1 cellular context compared by ENCODE assay signal in genomic region chr22:47188337-47189055, GRCh38.
TF ChIP-seq lines count a peak whose summit lies in the region.

No MANE protein-coding gene starts in this region.

TF ChIP-seq in HepG2, 621 proteins besides CTCF, POLR2A, EP300 and RAD21 (continued from another document):
- TF ChIP-seq, protein P1, sequence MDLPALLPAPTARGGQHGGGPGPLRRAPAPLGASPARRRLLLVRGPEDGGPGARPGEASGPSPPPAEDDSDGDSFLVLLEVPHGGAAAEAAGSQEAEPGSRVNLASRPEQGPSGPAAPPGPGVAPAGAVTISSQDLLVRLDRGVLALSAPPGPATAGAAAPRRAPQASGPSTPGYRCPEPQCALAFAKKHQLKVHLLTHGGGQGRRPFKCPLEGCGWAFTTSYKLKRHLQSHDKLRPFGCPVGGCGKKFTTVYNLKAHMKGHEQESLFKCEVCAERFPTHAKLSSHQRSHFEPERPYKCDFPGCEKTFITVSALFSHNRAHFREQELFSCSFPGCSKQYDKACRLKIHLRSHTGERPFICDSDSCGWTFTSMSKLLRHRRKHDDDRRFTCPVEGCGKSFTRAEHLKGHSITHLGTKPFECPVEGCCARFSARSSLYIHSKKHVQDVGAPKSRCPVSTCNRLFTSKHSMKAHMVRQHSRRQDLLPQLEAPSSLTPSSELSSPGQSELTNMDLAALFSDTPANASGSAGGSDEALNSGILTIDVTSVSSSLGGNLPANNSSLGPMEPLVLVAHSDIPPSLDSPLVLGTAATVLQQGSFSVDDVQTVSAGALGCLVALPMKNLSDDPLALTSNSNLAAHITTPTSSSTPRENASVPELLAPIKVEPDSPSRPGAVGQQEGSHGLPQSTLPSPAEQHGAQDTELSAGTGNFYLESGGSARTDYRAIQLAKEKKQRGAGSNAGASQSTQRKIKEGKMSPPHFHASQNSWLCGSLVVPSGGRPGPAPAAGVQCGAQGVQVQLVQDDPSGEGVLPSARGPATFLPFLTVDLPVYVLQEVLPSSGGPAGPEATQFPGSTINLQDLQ (CRISPR knock-in tag; IDR thresholded peaks at IDR 0.05) = no peak
- no peak for TF ChIP-seq ETV5 (CRISPR knock-in tag; IDR thresholded peaks at IDR 0.05; ENCODE audit: borderline replicate concordance)
TF ChIP-seq in HepG2: peak in this region for 0.
